ENCODE assay signal across 6 cellular contexts in the genomic region with DNA sequence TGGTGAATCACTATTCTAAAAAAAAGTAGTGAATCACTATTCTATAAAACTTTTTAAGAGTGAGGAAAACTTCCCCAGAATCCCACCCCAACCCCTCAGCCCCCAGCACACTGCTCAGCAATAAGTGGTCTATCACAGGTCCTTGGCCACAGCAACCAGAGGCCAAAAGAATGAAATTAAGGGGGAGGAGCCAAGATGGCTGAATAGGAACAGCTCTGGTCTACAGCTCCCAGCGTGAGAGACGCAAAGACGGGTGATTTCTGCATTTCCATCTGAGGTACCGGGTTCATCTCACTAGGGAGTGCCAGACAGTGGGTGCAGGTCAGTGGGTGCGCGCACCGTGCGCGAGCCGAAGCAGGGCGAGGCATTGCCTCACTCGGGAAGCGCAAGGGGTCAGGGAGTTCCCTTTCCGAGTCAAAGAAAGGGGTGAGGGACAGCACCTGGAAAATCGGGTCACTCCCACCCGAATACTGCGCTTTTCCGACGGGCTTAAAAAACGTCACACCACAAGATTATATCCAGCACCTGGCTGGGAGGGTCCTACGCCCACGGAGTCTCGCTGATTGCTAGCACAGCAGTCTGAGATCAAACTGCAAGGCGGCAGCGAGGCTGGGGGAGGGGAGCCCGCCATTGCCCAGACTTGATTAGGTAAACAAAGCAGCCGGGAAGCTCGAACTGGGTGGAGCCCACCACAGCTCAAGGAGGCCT. TPM values are rescaled to one million over a fixed set of nuclear protein-coding genes. Genes with fewer than 3 reads are reported as not detected.
"Had no signal": no experiment of that assay in that cellular context is flagged by ENCODE, and none has a peak within 500 bp of the region (broad histone marks: within the 10 kb centered on the region; RNA-seq: fewer than 3 reads in every experiment).

No MANE protein-coding gene starts in this region.

RNA-seq across cellular contexts. Expression of a gene that starts 46.2 kb away (rescaled TPM):
- total RNA-seq: bronchial epithelial cell; dermis blood vessel endothelial cell; epithelial cell of proximal tubule; myocyte; natural killer cell treated with Interleukin-12 subunit alpha and Interleukin-12 subunit beta and Interleukin-15 and Interleukin-18, amount 100 ng/mL, for 72 hours; right cardiac atrium had no signal
